Comparison of ENCODE assay signal across 1 cellular context in the genomic region with DNA sequence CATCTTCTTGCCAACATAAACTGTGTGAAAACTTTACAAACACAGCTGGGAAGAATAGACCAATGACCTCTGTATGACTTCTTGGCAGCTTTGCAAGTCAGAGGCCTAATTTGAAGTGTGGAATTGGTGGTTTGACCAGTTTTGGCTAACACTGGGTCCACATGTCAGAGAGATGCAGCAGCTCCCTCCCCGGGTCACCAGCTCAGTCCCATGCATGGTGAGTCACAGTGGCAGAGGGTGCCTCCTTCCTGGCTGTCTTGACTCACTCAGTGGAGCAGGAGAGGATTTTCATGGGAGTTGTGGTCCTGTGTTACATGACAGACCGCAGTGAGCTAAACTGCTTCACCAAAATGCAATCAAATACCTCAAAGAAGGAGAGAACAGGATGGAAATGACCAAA.
TF ChIP-seq lines count a peak whose summit lies in the region.

No MANE protein-coding gene starts in this region.

TF ChIP-seq in IMR-90, 13 proteins besides CTCF, POLR2A, EP300 and RAD21:
- no peak for TF ChIP-seq RFX5 (IDR thresholded peaks at IDR 0.05; ENCODE audit: low read depth, low read length)
- 0 out of 2 replicates have a peak, but pooled peaks have one; percentile 16 for TF ChIP-seq MXI1 (IDR thresholded peaks at IDR 0.05; ENCODE audit: borderline replicate concordance, low read depth, low read length)
